Comparison of ENCODE assay signal across 24 cellular contexts in genomic region chr1:111378806-111379205, GRCh38.
"Had no signal": no experiment of that assay in that cellular context is flagged by ENCODE, and none has a peak within 500 bp of the region (broad histone marks: within the 10 kb centered on the region; RNA-seq: fewer than 3 reads in every experiment).

No MANE protein-coding gene starts in this region.

- ATAC-seq: activated T-cell treated with anti-CD3 and anti-CD28 coated beads, Interleukin-2, amount 50 U/mL, for 4 hours; activated T-helper 17 cell treated with anti-CD3 and anti-CD28 coated beads, Interleukin-2, amount 50 U/mL, for 72 hours; T-cell had no signal

- H3K27ac Mint-ChIP-seq: activated CD4-positive, alpha-beta memory T cell treated with anti-CD3 and anti-CD28 coated beads for 36 hours; activated CD4-positive, alpha-beta T cell treated with anti-CD3 and anti-CD28 coated beads, Interleukin-2, amount 10 ng/mL, durations not matched to agents 7 days and 5 days; activated naive CD4-positive, alpha-beta T cell treated with anti-CD3 and anti-CD28 coated beads for 36 hours; activated naive CD8-positive, alpha-beta T cell; activated T-helper 17 cell treated with anti-CD3 and anti-CD28 coated beads, Interleukin-2, amount 50 U/mL, for 72 hours; brain; T-cell had no signal

- H3K4me1 Mint-ChIP-seq: activated CD4-positive, alpha-beta T cell treated with anti-CD3 and anti-CD28 coated beads, Interleukin-2, amount 10 ng/mL, durations not matched to agents 7 days and 5 days; activated T-helper 17 cell treated with anti-CD3 and anti-CD28 coated beads, Interleukin-2, amount 50 U/mL, for 72 hours; brain; central memory CD8-positive, alpha-beta T cell; T-cell had no signal

- H3K36me3 Mint-ChIP-seq: activated CD4-positive, alpha-beta memory T cell treated with anti-CD3 and anti-CD28 coated beads for 36 hours; activated naive CD8-positive, alpha-beta T cell; brain; T-cell had no signal

- H3K4me3 Mint-ChIP-seq: activated CD4-positive, alpha-beta memory T cell treated with anti-CD3 and anti-CD28 coated beads for 36 hours; activated CD4-positive, alpha-beta T cell treated with anti-CD3 and anti-CD28 coated beads, Interleukin-2, amount 10 ng/mL, durations not matched to agents 7 days and 5 days; activated naive CD4-positive, alpha-beta T cell treated with anti-CD3 and anti-CD28 coated beads for 36 hours; activated naive CD8-positive, alpha-beta T cell; activated T-cell treated with anti-CD3 and anti-CD28 coated beads, Interleukin-2, amount 50 U/mL, for 4 hours; activated T-helper 17 cell treated with anti-CD3 and anti-CD28 coated beads, Interleukin-2, amount 50 U/mL, for 72 hours; brain; central memory CD8-positive, alpha-beta T cell; T-cell had no signal

- H3K9me3 Mint-ChIP-seq: activated CD4-positive, alpha-beta memory T cell treated with anti-CD3 and anti-CD28 coated beads for 36 hours; activated naive CD4-positive, alpha-beta T cell treated with anti-CD3 and anti-CD28 coated beads for 36 hours; activated T-cell treated with anti-CD3 and anti-CD28 coated beads, Interleukin-2, amount 50 U/mL, for 4 hours; activated T-helper 17 cell treated with anti-CD3 and anti-CD28 coated beads, Interleukin-2, amount 50 U/mL, for 72 hours; central memory CD8-positive, alpha-beta T cell; T-cell had no signal

- H3K4me3 ChIP-seq: PC-9 had no signal

- H3K27ac ChIP-seq: PC-9 had no signal

- DNase-seq: activated CD4-positive, alpha-beta memory T cell treated with anti-CD3 and anti-CD28 coated beads for 36 hours; activated CD4-positive, alpha-beta T cell treated with anti-CD3 and anti-CD28 coated beads, Interleukin-2, amount 10 ng/mL, durations not matched to agents 7 days and 5 days; activated CD4-positive, CD25-positive, alpha-beta regulatory T cell; activated CD8-positive, alpha-beta memory T cell treated with anti-CD3 and anti-CD28 coated beads for 24 hours; activated gamma-delta T cell; activated naive CD4-positive, alpha-beta T cell treated with anti-CD3 and anti-CD28 coated beads for 36 hours; activated T-cell treated with anti-CD3 and anti-CD28 coated beads, Interleukin-2, amount 50 U/mL, for 4 hours; amygdala; cortex of kidney; NCI-H1048; NCI-H146; NCI-H187 treated with DMSO at 0.1 percent for 48 hours; NCI-H2081 treated with DMSO at 0.1 percent for 48 hours; NCI-H510A; NCI-H526 treated with DMSO at 0.1 percent for 48 hours; PC-9; SIG-M5; T-cell; T-helper 2 cell; T1000 had no signal
